1 cellular context compared by ENCODE assay signal in the genomic region with DNA sequence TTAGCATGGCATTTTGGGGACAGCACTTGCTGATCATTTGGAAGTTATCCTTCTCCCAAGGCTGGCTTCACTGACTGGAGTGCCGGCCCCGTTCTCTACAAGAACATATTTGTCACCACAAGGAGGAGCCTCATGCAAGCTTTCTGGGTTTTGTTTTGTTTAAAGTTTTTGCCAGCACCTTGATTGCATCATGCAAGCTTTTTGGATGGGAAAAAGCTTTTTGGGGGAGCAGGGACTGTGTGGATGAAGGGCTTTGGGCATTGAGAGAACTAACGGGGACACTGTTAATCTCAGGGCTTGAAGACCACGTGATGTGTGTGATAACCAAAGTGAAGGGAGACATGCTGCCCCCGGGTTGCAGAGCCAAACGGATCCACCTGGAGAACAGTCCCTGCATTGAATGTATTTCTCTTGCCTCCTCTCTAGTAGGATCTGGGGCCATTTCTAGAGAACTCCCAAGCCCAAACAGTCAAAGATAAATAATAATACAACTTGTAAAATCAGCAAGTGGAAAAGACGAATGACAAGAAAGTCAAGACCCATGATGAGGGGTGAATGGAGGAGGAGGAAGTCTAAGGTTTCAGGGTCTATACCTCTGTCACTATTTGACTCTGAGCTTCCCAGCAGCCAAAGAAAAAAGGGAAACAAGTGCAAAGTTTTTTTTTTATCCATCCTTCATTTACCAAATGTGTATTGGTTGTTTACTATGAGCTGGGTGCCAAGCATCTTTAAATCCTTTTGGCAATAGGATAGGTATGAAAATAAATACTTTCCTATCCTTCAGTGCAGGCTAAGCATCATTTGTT.
TF ChIP-seq lines count a peak whose summit lies in the region.

No MANE protein-coding gene starts in this region.

TF ChIP-seq in K562, 482 proteins besides CTCF, POLR2A, EP300 and RAD21 (continued from another document and continues in another):
- TF ChIP-seq, protein P1, sequence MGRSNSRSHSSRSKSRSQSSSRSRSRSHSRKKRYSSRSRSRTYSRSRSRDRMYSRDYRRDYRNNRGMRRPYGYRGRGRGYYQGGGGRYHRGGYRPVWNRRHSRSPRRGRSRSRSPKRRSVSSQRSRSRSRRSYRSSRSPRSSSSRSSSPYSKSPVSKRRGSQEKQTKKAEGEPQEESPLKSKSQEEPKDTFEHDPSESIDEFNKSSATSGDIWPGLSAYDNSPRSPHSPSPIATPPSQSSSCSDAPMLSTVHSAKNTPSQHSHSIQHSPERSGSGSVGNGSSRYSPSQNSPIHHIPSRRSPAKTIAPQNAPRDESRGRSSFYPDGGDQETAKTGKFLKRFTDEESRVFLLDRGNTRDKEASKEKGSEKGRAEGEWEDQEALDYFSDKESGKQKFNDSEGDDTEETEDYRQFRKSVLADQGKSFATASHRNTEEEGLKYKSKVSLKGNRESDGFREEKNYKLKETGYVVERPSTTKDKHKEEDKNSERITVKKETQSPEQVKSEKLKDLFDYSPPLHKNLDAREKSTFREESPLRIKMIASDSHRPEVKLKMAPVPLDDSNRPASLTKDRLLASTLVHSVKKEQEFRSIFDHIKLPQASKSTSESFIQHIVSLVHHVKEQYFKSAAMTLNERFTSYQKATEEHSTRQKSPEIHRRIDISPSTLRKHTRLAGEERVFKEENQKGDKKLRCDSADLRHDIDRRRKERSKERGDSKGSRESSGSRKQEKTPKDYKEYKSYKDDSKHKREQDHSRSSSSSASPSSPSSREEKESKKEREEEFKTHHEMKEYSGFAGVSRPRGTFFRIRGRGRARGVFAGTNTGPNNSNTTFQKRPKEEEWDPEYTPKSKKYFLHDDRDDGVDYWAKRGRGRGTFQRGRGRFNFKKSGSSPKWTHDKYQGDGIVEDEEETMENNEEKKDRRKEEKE (IDR thresholded peaks at IDR 0.05; ENCODE audit: borderline replicate concordance in 1 of 2, control insufficient read depth in 1 of 2, low read depth in 2 of 2, low read length in 1 of 2), result no peak
- TF ChIP-seq, protein P2, sequence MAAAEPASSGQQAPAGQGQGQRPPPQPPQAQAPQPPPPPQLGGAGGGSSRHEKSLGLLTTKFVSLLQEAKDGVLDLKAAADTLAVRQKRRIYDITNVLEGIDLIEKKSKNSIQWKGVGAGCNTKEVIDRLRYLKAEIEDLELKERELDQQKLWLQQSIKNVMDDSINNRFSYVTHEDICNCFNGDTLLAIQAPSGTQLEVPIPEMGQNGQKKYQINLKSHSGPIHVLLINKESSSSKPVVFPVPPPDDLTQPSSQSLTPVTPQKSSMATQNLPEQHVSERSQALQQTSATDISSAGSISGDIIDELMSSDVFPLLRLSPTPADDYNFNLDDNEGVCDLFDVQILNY (CRISPR knock-in tag; IDR thresholded peaks at IDR 0.05), result no peak
- TF ChIP-seq ZNF785 (CRISPR knock-in tag; IDR thresholded peaks at IDR 0.05) (no peak), TAF1 (IDR thresholded peaks at IDR 0.05; ENCODE audit: control insufficient read depth, extremely low read depth, insufficient read depth, low read length, severe bottlenecking) (no peak), ZNF717 (CRISPR knock-in tag; IDR thresholded peaks at IDR 0.05) (no peak), HMGN3 (IDR thresholded peaks at IDR 0.05; ENCODE audit: borderline replicate concordance, extremely low read depth, insufficient read length, low read depth, low read length) (no peak), RBM15 (IDR thresholded peaks at IDR 0.05; ENCODE audit: insufficient read depth, low read length) (no peak), ZNF12 (CRISPR knock-in tag; IDR thresholded peaks at IDR 0.05) (no peak), YY1 (IDR thresholded peaks at IDR 0.05; ENCODE audit: borderline replicate concordance in 1 of 3, control insufficient read depth in 1 of 3, extremely low read depth in 1 of 3, insufficient read depth in 3 of 3, insufficient read length in 1 of 3, insufficient replicate concordance in 2 of 3, low read depth in 1 of 3, low read length in 2 of 3) (no peak), SOX6 (IDR thresholded peaks at IDR 0.05) (peak; percentile 43; the same call in 1 of the 2 replicates), ZNF57 (CRISPR knock-in tag; IDR thresholded peaks at IDR 0.05) (no peak), PHF8 (IDR thresholded peaks at IDR 0.05; ENCODE audit: borderline replicate concordance, low read length) (no peak), TCF3 (CRISPR knock-in tag; IDR thresholded peaks at IDR 0.05) (no peak), PTRF (tag; IDR thresholded peaks at IDR 0.05) (no peak), ZNF551 (CRISPR knock-in tag; IDR thresholded peaks at IDR 0.05) (no peak), ZNF311 (CRISPR knock-in tag; IDR thresholded peaks at IDR 0.05) (no peak), DPF2 (IDR thresholded peaks at IDR 0.05) (peak; percentile 34; the same call in 1 of the 2 replicates), ZSCAN32 (CRISPR knock-in tag; IDR thresholded peaks at IDR 0.05) (peak; percentile 84; the same call in 1 of the 2 replicates), SP2 (IDR thresholded peaks at IDR 0.05; ENCODE audit: extremely low read depth, low read depth, low read length, poor library complexity, severe bottlenecking) (no peak), ZNF324 (CRISPR knock-in tag; IDR thresholded peaks at IDR 0.05) (no peak), FUS (optimal IDR thresholded peaks at IDR 0.05; ENCODE audit: low read depth, low read length) (no peak), JUNB (CRISPR knock-in tag; conservative IDR thresholded peaks at IDR 0.05) (no peak), HNRNPL (IDR thresholded peaks at IDR 0.05; ENCODE audit: low read depth, low read length) (no peak), ZNF263 (CRISPR knock-in tag; IDR thresholded peaks at IDR 0.05; ENCODE audit: borderline replicate concordance) (no peak), ZNF444 (CRISPR knock-in tag; IDR thresholded peaks at IDR 0.05) (no peak), ZBED1 (IDR thresholded peaks at IDR 0.05) (no peak), TFAM (CRISPR knock-in tag; conservative IDR thresholded peaks at IDR 0.05) (no peak), SRF (CRISPR knock-in tag; IDR thresholded peaks at IDR 0.05) (no peak), POLR3G (IDR thresholded peaks at IDR 0.05; ENCODE audit: extremely low read depth, insufficient read length, insufficient replicate concordance) (no peak), HMG20A (CRISPR knock-in tag; conservative IDR thresholded peaks at IDR 0.05) (no peak), SNIP1 (IDR thresholded peaks at IDR 0.05; ENCODE audit: low read depth) (no peak), CBX3 (IDR thresholded peaks at IDR 0.05; ENCODE audit: borderline replicate concordance in 1 of 2, low read length in 2 of 2) (no peak), KDM4B (IDR thresholded peaks at IDR 0.05; ENCODE audit: borderline replicate concordance in 2 of 2, low read depth in 1 of 2) (no peak)
- TF ChIP-seq, protein P3, sequence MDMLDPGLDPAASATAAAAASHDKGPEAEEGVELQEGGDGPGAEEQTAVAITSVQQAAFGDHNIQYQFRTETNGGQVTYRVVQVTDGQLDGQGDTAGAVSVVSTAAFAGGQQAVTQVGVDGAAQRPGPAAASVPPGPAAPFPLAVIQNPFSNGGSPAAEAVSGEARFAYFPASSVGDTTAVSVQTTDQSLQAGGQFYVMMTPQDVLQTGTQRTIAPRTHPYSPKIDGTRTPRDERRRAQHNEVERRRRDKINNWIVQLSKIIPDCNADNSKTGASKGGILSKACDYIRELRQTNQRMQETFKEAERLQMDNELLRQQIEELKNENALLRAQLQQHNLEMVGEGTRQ (CRISPR knock-in tag; IDR thresholded peaks at IDR 0.05), result peak; percentile 71
- TF ChIP-seq, protein P4, sequence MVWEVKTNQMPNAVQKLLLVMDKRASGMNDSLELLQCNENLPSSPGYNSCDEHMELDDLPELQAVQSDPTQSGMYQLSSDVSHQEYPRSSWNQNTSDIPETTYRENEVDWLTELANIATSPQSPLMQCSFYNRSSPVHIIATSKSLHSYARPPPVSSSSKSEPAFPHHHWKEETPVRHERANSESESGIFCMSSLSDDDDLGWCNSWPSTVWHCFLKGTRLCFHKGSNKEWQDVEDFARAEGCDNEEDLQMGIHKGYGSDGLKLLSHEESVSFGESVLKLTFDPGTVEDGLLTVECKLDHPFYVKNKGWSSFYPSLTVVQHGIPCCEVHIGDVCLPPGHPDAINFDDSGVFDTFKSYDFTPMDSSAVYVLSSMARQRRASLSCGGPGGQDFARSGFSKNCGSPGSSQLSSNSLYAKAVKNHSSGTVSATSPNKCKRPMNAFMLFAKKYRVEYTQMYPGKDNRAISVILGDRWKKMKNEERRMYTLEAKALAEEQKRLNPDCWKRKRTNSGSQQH (CRISPR knock-in tag; IDR thresholded peaks at IDR 0.05), result no peak
- TF ChIP-seq, protein P5, sequence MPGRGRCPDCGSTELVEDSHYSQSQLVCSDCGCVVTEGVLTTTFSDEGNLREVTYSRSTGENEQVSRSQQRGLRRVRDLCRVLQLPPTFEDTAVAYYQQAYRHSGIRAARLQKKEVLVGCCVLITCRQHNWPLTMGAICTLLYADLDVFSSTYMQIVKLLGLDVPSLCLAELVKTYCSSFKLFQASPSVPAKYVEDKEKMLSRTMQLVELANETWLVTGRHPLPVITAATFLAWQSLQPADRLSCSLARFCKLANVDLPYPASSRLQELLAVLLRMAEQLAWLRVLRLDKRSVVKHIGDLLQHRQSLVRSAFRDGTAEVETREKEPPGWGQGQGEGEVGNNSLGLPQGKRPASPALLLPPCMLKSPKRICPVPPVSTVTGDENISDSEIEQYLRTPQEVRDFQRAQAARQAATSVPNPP (IDR thresholded peaks at IDR 0.05; ENCODE audit: borderline replicate concordance, insufficient read depth, insufficient read length), result no peak
- TF ChIP-seq, protein P6, sequence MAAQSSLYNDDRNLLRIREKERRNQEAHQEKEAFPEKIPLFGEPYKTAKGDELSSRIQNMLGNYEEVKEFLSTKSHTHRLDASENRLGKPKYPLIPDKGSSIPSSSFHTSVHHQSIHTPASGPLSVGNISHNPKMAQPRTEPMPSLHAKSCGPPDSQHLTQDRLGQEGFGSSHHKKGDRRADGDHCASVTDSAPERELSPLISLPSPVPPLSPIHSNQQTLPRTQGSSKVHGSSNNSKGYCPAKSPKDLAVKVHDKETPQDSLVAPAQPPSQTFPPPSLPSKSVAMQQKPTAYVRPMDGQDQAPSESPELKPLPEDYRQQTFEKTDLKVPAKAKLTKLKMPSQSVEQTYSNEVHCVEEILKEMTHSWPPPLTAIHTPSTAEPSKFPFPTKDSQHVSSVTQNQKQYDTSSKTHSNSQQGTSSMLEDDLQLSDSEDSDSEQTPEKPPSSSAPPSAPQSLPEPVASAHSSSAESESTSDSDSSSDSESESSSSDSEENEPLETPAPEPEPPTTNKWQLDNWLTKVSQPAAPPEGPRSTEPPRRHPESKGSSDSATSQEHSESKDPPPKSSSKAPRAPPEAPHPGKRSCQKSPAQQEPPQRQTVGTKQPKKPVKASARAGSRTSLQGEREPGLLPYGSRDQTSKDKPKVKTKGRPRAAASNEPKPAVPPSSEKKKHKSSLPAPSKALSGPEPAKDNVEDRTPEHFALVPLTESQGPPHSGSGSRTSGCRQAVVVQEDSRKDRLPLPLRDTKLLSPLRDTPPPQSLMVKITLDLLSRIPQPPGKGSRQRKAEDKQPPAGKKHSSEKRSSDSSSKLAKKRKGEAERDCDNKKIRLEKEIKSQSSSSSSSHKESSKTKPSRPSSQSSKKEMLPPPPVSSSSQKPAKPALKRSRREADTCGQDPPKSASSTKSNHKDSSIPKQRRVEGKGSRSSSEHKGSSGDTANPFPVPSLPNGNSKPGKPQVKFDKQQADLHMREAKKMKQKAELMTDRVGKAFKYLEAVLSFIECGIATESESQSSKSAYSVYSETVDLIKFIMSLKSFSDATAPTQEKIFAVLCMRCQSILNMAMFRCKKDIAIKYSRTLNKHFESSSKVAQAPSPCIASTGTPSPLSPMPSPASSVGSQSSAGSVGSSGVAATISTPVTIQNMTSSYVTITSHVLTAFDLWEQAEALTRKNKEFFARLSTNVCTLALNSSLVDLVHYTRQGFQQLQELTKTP (IDR thresholded peaks at IDR 0.05; ENCODE audit: low read depth in 1 of 2, partially characterized antibody in 2 of 2), result peak in 1 of 2 experiments; percentile 37
- TF ChIP-seq, protein P7, sequence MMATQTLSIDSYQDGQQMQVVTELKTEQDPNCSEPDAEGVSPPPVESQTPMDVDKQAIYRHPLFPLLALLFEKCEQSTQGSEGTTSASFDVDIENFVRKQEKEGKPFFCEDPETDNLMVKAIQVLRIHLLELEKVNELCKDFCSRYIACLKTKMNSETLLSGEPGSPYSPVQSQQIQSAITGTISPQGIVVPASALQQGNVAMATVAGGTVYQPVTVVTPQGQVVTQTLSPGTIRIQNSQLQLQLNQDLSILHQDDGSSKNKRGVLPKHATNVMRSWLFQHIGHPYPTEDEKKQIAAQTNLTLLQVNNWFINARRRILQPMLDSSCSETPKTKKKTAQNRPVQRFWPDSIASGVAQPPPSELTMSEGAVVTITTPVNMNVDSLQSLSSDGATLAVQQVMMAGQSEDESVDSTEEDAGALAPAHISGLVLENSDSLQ (IDR thresholded peaks at IDR 0.05), result no peak
- TF ChIP-seq, protein P8, sequence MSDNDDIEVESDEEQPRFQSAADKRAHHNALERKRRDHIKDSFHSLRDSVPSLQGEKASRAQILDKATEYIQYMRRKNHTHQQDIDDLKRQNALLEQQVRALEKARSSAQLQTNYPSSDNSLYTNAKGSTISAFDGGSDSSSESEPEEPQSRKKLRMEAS (CRISPR knock-in tag; IDR thresholded peaks at IDR 0.05), result no peak
- TF ChIP-seq, protein P9, sequence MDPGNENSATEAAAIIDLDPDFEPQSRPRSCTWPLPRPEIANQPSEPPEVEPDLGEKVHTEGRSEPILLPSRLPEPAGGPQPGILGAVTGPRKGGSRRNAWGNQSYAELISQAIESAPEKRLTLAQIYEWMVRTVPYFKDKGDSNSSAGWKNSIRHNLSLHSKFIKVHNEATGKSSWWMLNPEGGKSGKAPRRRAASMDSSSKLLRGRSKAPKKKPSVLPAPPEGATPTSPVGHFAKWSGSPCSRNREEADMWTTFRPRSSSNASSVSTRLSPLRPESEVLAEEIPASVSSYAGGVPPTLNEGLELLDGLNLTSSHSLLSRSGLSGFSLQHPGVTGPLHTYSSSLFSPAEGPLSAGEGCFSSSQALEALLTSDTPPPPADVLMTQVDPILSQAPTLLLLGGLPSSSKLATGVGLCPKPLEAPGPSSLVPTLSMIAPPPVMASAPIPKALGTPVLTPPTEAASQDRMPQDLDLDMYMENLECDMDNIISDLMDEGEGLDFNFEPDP (CRISPR knock-in tag; IDR thresholded peaks at IDR 0.05), result no peak
- TF ChIP-seq, protein P10, sequence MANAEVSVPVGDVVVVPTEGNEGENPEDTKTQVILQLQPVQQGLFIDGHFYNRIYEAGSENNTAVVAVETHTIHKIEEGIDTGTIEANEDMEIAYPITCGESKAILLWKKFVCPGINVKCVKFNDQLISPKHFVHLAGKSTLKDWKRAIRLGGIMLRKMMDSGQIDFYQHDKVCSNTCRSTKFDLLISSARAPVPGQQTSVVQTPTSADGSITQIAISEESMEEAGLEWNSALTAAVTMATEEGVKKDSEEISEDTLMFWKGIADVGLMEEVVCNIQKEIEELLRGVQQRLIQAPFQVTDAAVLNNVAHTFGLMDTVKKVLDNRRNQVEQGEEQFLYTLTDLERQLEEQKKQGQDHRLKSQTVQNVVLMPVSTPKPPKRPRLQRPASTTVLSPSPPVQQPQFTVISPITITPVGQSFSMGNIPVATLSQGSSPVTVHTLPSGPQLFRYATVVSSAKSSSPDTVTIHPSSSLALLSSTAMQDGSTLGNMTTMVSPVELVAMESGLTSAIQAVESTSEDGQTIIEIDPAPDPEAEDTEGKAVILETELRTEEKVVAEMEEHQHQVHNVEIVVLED (CRISPR knock-in tag; IDR thresholded peaks at IDR 0.05), result no peak
- TF ChIP-seq, protein P11, sequence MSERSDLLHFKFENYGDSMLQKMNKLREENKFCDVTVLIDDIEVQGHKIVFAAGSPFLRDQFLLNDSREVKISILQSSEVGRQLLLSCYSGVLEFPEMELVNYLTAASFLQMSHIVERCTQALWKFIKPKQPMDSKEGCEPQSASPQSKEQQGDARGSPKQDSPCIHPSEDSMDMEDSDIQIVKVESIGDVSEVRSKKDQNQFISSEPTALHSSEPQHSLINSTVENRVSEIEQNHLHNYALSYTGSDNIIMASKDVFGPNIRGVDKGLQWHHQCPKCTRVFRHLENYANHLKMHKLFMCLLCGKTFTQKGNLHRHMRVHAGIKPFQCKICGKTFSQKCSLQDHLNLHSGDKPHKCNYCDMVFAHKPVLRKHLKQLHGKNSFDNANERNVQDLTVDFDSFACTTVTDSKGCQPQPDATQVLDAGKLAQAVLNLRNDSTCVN (CRISPR knock-in tag; IDR thresholded peaks at IDR 0.05), result no peak
